1 cellular context compared by ENCODE assay signal in the genomic region with DNA sequence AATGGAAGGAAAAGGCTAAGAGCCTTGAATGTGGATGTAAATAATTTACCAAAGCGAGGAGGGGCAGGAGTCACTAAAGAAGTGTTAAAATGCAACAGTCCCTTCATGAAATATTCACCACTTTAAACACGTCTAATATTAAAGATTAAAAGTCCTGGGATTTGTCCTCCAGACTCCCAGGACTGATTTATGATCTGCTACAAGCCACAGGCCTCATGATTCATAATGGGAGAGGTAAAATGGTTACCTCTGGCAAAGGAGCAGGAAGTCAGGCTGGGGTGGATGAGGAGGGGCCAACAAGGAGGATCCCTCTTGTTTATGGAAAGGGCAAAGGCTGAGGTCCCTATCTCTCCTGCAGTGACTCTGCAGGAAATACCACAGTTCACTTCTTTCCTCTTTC.
TF ChIP-seq lines count a peak whose summit lies in the region.

No MANE protein-coding gene starts in this region.

TF ChIP-seq in GM12891, 5 proteins besides CTCF, POLR2A, EP300 and RAD21 (continued from another document):
- TF ChIP-seq TAF1 (IDR thresholded peaks at IDR 0.05; ENCODE audit: low read depth, low read length), result no peak
- no peak for TF ChIP-seq POU2F2 (IDR thresholded peaks at IDR 0.05; ENCODE audit: low read depth, low read length)
- TF ChIP-seq SPI1 (IDR thresholded peaks at IDR 0.05; ENCODE audit: low read depth, low read length), result no peak
